ENCODE assay signal across 11 cellular contexts in genomic region chr11:81963018-81963417, GRCh38.
DNase-seq lines count a peak whose midpoint lies in the region; ATAC-seq and TF ChIP-seq lines count a peak whose summit lies in the region.
"Had no signal": no experiment of that assay in that cellular context is flagged by ENCODE, and none has a peak within 500 bp of the region (broad histone marks: within the 10 kb centered on the region; RNA-seq: fewer than 3 reads in every experiment).

No MANE protein-coding gene starts in this region.

- H3K27ac ChIP-seq in lower lobe of right lung (no peak overlapping the region), suprapubic skin (no peak overlapping the region)
- H3K27ac ChIP-seq: body of pancreas had no signal

- H3K27me3 ChIP-seq in GM06990 (replicated peaks; ENCODE audit: control insufficient read depth, insufficient read depth, low read length) = no peaks in the 10 kb centered on the region
- H3K27me3 ChIP-seq in lower lobe of right lung (ENCODE audit: low read depth) = no peaks in the 10 kb centered on the region
- H3K27me3 ChIP-seq in suprapubic skin = no peaks in the 10 kb centered on the region
- H3K27me3 ChIP-seq: body of pancreas had no signal

- H3K27me3 Mint-ChIP-seq in T-helper 17 cell = no peaks in the 10 kb centered on the region

- TF ChIP-seq CTCF in GM06990 (IDR thresholded peaks at IDR 0.05; ENCODE audit: insufficient read depth, low read length, poor library complexity, severe bottlenecking) (peak; percentile 25), lower lobe of right lung (IDR thresholded peaks at IDR 0.05) (peak; percentile 23), foreskin fibroblast (IDR thresholded peaks at IDR 0.05; ENCODE audit: low read depth, low read length) (no peak), suprapubic skin (IDR thresholded peaks at IDR 0.05) (no peak)

- no peak for TF ChIP-seq EP300 in suprapubic skin (IDR thresholded peaks at IDR 0.05)

- no peaks in the 10 kb centered on the region for H3K9me3 ChIP-seq in T-helper 17 cell (ENCODE audit: control insufficient read depth, low read length, poor library complexity, severe bottlenecking)
- no peaks in the 10 kb centered on the region for H3K9me3 ChIP-seq in lower lobe of right lung
- H3K9me3 ChIP-seq in suprapubic skin = no peaks in the 10 kb centered on the region
- H3K9me3 ChIP-seq: body of pancreas had no signal

- ATAC-seq in HG03175 (IDR thresholded peaks at IDR 0.05; ENCODE audit: unreplicated experiment) (peak; percentile 55), T-helper 17 cell (no peak), lower lobe of right lung (no peak)
- ATAC-seq: body of pancreas had no signal

- WGBS in suprapubic skin = 20% methylated on average over 3 of the region's 3 CpGs

- H3K36me3 ChIP-seq in GM06990 (ENCODE audit: control insufficient read depth, insufficient read depth, low read length) = no peaks in the 10 kb centered on the region
- H3K36me3 ChIP-seq in lower lobe of right lung = no peaks in the 10 kb centered on the region
- H3K36me3 ChIP-seq in suprapubic skin = no peaks in the 10 kb centered on the region

- no peaks in the 10 kb centered on the region for H3K36me3 Mint-ChIP-seq in T-helper 17 cell (ENCODE audit: low read depth)

- intact Hi-C loops in lower lobe of right lung (cut with DNase I) = no loop called here

- DNase-seq in GM06990 (ENCODE audit: extremely low read depth, insufficient read length) = no peak
- no peak for DNase-seq in T-helper 17 cell
- DNase-seq in lower lobe of right lung = no peak
- DNase-seq in islet precursor cell = no peak
- DNase-seq in foreskin fibroblast = no peak
- DNase-seq in globus pallidus (ENCODE audit: low spot score) = no peak
- DNase-seq in suprapubic skin (ENCODE audit: low spot score in 2 of 2) = no peak
- DNase-seq: body of pancreas, NCI-H1048, T-helper 9 cell had no signal

- H3K4me1 Mint-ChIP-seq in T-helper 17 cell = peaks cover 3% of the 10 kb centered on the region

- H3K27ac Mint-ChIP-seq in T-helper 17 cell = peak overlapping the region; percentile 6

- H3K4me3 ChIP-seq in GM06990 (replicated peaks; ENCODE audit: low read depth, low read length) = no peak overlapping the region
- no peak overlapping the region for H3K4me3 ChIP-seq in lower lobe of right lung
- no peak overlapping the region for H3K4me3 ChIP-seq in foreskin fibroblast (ENCODE audit: low read depth in 1 of 2, low read length in 2 of 2)
- no peak overlapping the region for H3K4me3 ChIP-seq in suprapubic skin
- H3K4me3 ChIP-seq: body of pancreas had no signal

- no peaks in the 10 kb centered on the region for H3K4me1 ChIP-seq in lower lobe of right lung
- no peaks in the 10 kb centered on the region for H3K4me1 ChIP-seq in suprapubic skin
- H3K4me1 ChIP-seq: body of pancreas had no signal

- TF ChIP-seq POLR2A in suprapubic skin (IDR thresholded peaks at IDR 0.05) = no peak

- H3K4me3 Mint-ChIP-seq in T-helper 17 cell = no peak overlapping the region

Comparison
In these comparisons a context has a peak if more than half of its experiments do, and no peak if none do; other contexts are left out.
1. CTCF ChIP-seq: peak in GM06990 (single experiment) and lower lobe of right lung (single experiment); none in foreskin fibroblast (single experiment) and suprapubic skin (0 of 2).